1 cellular context compared by ENCODE assay signal in the genomic region with DNA sequence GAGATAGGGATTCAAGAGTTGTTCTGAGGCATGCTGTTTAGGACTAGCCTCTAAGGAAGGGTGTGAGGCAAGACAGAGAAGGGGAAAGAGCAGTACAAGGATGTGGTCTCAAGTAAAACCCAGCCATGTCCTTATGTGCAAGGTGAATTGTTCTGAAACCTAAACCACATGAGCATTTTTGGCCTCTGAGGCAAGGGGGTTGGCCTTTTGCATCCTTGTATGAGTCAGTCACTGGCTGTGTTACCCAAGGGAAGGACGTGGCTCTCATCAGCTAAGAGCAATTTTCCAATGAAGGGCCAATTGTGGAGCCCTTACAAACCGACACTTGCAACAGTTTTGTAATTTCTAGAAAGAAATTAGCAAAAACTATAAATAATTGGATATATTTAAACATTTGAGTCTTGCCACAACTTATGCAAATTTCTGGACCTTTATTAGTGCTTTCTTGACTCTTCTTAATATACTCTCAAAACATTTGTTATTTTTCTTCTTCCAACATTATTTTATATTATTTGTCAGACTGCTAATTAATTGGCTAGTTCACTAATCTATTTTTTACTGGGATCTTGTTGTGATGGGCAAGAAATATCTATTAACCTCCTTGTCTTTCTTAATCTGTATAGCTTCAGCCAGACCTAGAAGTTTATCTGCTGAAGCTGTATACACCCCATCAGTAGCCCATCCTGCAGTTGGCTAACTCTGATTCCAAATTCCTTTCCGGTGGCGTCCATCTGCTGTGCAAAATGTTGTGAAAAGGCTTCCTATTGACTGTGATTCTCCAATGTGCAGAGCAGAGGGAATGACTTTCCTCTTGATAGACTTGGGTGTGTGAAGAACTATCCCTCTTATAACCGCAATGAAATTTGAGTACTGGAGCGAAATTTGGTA.
TF ChIP-seq lines count a peak whose summit lies in the region.

No MANE protein-coding gene starts in this region.

TF ChIP-seq in H1, 55 proteins besides CTCF, POLR2A, EP300 and RAD21 (continued from another document):
- TF ChIP-seq, protein P1, sequence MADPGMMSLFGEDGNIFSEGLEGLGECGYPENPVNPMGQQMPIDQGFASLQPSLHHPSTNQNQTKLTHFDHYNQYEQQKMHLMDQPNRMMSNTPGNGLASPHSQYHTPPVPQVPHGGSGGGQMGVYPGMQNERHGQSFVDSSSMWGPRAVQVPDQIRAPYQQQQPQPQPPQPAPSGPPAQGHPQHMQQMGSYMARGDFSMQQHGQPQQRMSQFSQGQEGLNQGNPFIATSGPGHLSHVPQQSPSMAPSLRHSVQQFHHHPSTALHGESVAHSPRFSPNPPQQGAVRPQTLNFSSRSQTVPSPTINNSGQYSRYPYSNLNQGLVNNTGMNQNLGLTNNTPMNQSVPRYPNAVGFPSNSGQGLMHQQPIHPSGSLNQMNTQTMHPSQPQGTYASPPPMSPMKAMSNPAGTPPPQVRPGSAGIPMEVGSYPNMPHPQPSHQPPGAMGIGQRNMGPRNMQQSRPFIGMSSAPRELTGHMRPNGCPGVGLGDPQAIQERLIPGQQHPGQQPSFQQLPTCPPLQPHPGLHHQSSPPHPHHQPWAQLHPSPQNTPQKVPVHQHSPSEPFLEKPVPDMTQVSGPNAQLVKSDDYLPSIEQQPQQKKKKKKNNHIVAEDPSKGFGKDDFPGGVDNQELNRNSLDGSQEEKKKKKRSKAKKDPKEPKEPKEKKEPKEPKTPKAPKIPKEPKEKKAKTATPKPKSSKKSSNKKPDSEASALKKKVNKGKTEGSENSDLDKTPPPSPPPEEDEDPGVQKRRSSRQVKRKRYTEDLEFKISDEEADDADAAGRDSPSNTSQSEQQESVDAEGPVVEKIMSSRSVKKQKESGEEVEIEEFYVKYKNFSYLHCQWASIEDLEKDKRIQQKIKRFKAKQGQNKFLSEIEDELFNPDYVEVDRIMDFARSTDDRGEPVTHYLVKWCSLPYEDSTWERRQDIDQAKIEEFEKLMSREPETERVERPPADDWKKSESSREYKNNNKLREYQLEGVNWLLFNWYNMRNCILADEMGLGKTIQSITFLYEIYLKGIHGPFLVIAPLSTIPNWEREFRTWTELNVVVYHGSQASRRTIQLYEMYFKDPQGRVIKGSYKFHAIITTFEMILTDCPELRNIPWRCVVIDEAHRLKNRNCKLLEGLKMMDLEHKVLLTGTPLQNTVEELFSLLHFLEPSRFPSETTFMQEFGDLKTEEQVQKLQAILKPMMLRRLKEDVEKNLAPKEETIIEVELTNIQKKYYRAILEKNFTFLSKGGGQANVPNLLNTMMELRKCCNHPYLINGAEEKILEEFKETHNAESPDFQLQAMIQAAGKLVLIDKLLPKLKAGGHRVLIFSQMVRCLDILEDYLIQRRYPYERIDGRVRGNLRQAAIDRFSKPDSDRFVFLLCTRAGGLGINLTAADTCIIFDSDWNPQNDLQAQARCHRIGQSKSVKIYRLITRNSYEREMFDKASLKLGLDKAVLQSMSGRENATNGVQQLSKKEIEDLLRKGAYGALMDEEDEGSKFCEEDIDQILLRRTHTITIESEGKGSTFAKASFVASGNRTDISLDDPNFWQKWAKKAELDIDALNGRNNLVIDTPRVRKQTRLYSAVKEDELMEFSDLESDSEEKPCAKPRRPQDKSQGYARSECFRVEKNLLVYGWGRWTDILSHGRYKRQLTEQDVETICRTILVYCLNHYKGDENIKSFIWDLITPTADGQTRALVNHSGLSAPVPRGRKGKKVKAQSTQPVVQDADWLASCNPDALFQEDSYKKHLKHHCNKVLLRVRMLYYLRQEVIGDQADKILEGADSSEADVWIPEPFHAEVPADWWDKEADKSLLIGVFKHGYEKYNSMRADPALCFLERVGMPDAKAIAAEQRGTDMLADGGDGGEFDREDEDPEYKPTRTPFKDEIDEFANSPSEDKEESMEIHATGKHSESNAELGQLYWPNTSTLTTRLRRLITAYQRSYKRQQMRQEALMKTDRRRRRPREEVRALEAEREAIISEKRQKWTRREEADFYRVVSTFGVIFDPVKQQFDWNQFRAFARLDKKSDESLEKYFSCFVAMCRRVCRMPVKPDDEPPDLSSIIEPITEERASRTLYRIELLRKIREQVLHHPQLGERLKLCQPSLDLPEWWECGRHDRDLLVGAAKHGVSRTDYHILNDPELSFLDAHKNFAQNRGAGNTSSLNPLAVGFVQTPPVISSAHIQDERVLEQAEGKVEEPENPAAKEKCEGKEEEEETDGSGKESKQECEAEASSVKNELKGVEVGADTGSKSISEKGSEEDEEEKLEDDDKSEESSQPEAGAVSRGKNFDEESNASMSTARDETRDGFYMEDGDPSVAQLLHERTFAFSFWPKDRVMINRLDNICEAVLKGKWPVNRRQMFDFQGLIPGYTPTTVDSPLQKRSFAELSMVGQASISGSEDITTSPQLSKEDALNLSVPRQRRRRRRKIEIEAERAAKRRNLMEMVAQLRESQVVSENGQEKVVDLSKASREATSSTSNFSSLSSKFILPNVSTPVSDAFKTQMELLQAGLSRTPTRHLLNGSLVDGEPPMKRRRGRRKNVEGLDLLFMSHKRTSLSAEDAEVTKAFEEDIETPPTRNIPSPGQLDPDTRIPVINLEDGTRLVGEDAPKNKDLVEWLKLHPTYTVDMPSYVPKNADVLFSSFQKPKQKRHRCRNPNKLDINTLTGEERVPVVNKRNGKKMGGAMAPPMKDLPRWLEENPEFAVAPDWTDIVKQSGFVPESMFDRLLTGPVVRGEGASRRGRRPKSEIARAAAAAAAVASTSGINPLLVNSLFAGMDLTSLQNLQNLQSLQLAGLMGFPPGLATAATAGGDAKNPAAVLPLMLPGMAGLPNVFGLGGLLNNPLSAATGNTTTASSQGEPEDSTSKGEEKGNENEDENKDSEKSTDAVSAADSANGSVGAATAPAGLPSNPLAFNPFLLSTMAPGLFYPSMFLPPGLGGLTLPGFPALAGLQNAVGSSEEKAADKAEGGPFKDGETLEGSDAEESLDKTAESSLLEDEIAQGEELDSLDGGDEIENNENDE (IDR thresholded peaks at IDR 0.05; ENCODE audit: insufficient replicate concordance, low read length): no peak
- TF ChIP-seq CHD1 (IDR thresholded peaks at IDR 0.05; ENCODE audit: low read depth, low read length): no peak
- TF ChIP-seq JUND (IDR thresholded peaks at IDR 0.05; ENCODE audit: low read length): no peak
- TF ChIP-seq BACH1 (IDR thresholded peaks at IDR 0.05; ENCODE audit: low read length): no peak
- no peak for TF ChIP-seq CBX8 (IDR thresholded peaks at IDR 0.05; ENCODE audit: borderline replicate concordance, low read depth, low read length)
- no peak for TF ChIP-seq CEBPB (IDR thresholded peaks at IDR 0.05; ENCODE audit: low read depth, low read length)
- no peak for TF ChIP-seq SIN3A (conservative IDR thresholded peaks at IDR 0.05 in 1 of 2, IDR thresholded peaks at IDR 0.05 in 1 of 2; ENCODE audit: low read depth in 1 of 2, low read length in 2 of 2)
- no peak for TF ChIP-seq RXRA (IDR thresholded peaks at IDR 0.05; ENCODE audit: insufficient read depth, low read depth, low read length)
- no peak for TF ChIP-seq CHD2 (IDR thresholded peaks at IDR 0.05; ENCODE audit: low read length)
- no peak for TF ChIP-seq CTBP2 (IDR thresholded peaks at IDR 0.05; ENCODE audit: borderline replicate concordance, insufficient read depth, insufficient read length, low read length)
- no peak for TF ChIP-seq SP1 (IDR thresholded peaks at IDR 0.05; ENCODE audit: low read depth, low read length)
- TF ChIP-seq, protein P2, sequence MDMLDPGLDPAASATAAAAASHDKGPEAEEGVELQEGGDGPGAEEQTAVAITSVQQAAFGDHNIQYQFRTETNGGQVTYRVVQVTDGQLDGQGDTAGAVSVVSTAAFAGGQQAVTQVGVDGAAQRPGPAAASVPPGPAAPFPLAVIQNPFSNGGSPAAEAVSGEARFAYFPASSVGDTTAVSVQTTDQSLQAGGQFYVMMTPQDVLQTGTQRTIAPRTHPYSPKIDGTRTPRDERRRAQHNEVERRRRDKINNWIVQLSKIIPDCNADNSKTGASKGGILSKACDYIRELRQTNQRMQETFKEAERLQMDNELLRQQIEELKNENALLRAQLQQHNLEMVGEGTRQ (IDR thresholded peaks at IDR 0.05; ENCODE audit: low read length): no peak
- TF ChIP-seq SP2 (IDR thresholded peaks at IDR 0.05; ENCODE audit: low read length): no peak
- no peak for TF ChIP-seq SIX5 (IDR thresholded peaks at IDR 0.05; ENCODE audit: low read depth, low read length)
- no peak for TF ChIP-seq SAP30 (IDR thresholded peaks at IDR 0.05; ENCODE audit: insufficient read depth, insufficient replicate concordance, low read length)
- TF ChIP-seq, protein P3, sequence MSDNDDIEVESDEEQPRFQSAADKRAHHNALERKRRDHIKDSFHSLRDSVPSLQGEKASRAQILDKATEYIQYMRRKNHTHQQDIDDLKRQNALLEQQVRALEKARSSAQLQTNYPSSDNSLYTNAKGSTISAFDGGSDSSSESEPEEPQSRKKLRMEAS (IDR thresholded peaks at IDR 0.05): no peak
- no peak for TF ChIP-seq SRF (IDR thresholded peaks at IDR 0.05; ENCODE audit: low read depth, low read length)
TF ChIP-seq in H1: peak in this region for 0.
